In the genomic region with DNA sequence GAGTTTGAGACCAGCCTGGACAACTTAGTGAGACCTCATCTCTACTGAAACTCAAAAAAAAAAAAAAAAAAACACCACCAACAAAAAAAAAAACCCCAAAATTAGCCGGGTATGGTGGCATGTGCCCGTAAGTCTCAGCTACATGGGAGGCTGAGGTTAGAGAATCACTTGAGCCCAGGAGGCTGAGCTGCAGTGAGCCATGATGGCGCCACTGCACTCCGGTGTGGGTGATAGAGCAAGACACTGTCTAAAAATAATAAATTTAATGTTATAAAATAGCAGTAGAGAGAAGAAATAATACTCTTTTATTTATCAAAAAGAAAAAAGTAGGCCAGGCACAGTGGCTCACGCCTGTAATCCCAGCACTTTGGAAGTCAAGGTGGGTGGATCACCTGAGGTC, we compare ENCODE assay signal across 2 cellular contexts.
TF ChIP-seq lines count a peak whose summit lies in the region.

No MANE protein-coding gene starts in this region.

TF ChIP-seq in HEK293, 187 proteins besides CTCF, POLR2A, EP300 and RAD21:
- TF ChIP-seq ZFP41 (tag by site-specific recombination; IDR thresholded peaks at IDR 0.05; ENCODE audit: borderline replicate concordance): no peak
- TF ChIP-seq, protein P1, sequence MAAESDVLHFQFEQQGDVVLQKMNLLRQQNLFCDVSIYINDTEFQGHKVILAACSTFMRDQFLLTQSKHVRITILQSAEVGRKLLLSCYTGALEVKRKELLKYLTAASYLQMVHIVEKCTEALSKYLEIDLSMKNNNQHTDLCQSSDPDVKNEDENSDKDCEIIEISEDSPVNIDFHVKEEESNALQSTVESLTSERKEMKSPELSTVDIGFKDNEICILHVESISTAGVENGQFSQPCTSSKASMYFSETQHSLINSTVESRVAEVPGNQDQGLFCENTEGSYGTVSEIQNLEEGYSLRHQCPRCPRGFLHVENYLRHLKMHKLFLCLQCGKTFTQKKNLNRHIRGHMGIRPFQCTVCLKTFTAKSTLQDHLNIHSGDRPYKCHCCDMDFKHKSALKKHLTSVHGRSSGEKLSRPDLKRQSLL (tag by site-specific recombination; IDR thresholded peaks at IDR 0.05): peak; percentile 60; the same call in 1 of the 2 replicates
- no peak for TF ChIP-seq ZNF433 (tag by site-specific recombination; IDR thresholded peaks at IDR 0.05; ENCODE audit: low read depth)

TF ChIP-seq in K562, 482 proteins besides CTCF, POLR2A, EP300 and RAD21:
- TF ChIP-seq ZNF696 (CRISPR knock-in tag; conservative IDR thresholded peaks at IDR 0.05) (no peak), CBX8 (IDR thresholded peaks at IDR 0.05; ENCODE audit: borderline replicate concordance, extremely low read depth, low read depth, low read length, poor library complexity, severe bottlenecking) (no peak), HDAC6 (IDR thresholded peaks at IDR 0.05; ENCODE audit: low read depth, low read length) (no peak), SIRT6 (IDR thresholded peaks at IDR 0.05; ENCODE audit: low read depth, low read length) (no peak), ESRRA (IDR thresholded peaks at IDR 0.05; ENCODE audit: borderline replicate concordance, low read depth) (no peak), ZNF778 (CRISPR knock-in tag; IDR thresholded peaks at IDR 0.05) (no peak), BRD9 (IDR thresholded peaks at IDR 0.05; ENCODE audit: low read depth, partially characterized antibody) (no peak)
- TF ChIP-seq, protein P2, sequence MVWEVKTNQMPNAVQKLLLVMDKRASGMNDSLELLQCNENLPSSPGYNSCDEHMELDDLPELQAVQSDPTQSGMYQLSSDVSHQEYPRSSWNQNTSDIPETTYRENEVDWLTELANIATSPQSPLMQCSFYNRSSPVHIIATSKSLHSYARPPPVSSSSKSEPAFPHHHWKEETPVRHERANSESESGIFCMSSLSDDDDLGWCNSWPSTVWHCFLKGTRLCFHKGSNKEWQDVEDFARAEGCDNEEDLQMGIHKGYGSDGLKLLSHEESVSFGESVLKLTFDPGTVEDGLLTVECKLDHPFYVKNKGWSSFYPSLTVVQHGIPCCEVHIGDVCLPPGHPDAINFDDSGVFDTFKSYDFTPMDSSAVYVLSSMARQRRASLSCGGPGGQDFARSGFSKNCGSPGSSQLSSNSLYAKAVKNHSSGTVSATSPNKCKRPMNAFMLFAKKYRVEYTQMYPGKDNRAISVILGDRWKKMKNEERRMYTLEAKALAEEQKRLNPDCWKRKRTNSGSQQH (CRISPR knock-in tag; IDR thresholded peaks at IDR 0.05): no peak
- TF ChIP-seq, protein P3, sequence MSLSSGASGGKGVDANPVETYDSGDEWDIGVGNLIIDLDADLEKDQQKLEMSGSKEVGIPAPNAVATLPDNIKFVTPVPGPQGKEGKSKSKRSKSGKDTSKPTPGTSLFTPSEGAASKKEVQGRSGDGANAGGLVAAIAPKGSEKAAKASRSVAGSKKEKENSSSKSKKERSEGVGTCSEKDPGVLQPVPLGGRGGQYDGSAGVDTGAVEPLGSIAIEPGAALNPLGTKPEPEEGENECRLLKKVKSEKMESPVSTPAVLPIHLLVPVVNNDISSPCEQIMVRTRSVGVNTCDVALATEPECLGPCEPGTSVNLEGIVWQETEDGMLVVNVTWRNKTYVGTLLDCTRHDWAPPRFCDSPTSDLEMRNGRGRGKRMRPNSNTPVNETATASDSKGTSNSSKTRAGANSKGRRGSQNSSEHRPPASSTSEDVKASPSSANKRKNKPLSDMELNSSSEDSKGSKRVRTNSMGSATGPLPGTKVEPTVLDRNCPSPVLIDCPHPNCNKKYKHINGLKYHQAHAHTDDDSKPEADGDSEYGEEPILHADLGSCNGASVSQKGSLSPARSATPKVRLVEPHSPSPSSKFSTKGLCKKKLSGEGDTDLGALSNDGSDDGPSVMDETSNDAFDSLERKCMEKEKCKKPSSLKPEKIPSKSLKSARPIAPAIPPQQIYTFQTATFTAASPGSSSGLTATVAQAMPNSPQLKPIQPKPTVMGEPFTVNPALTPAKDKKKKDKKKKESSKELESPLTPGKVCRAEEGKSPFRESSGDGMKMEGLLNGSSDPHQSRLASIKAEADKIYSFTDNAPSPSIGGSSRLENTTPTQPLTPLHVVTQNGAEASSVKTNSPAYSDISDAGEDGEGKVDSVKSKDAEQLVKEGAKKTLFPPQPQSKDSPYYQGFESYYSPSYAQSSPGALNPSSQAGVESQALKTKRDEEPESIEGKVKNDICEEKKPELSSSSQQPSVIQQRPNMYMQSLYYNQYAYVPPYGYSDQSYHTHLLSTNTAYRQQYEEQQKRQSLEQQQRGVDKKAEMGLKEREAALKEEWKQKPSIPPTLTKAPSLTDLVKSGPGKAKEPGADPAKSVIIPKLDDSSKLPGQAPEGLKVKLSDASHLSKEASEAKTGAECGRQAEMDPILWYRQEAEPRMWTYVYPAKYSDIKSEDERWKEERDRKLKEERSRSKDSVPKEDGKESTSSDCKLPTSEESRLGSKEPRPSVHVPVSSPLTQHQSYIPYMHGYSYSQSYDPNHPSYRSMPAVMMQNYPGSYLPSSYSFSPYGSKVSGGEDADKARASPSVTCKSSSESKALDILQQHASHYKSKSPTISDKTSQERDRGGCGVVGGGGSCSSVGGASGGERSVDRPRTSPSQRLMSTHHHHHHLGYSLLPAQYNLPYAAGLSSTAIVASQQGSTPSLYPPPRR (CRISPR knock-in tag; IDR thresholded peaks at IDR 0.05; ENCODE audit: borderline replicate concordance): no peak
TF ChIP-seq in K562: peak in this region for 0.
